In the genomic region with DNA sequence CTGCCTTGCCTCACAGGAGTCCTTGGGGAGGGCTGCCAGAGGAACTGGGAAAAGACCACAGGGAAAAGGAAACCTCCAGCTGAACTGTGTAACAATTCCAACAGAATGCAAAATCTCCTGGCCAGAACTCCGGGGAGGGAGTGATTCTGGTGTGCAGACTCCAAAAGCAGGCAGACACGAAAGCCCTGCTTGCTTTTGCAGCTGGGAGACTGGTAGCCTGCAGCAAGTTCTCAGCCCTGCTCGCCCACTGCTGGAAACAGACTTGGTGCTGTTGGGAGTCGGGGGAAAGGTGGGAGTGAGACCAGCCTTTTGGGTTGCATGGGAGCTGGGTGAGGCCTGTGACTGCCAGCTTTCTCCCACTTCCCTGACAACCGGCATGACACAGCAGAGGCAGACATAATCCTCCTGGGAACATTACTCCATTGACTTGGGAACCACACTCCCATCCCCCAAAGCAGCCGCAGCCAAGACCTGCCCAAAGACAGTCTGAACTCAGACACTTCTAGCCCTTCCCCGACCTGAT, we compare ENCODE assay signal across 15 cellular contexts. TPM values are rescaled to one million over a fixed set of nuclear protein-coding genes. Genes with fewer than 3 reads are reported as not detected.
A peak's percentile ranks its signal among the peaks of the same experiment; 100 is the strongest.
DNase-seq lines count a peak whose midpoint lies in the region; ATAC-seq and TF ChIP-seq lines count a peak whose summit lies in the region.
"Had no signal": no experiment of that assay in that cellular context is flagged by ENCODE, and none has a peak within 500 bp of the region (broad histone marks: within the 10 kb centered on the region; RNA-seq: fewer than 3 reads in every experiment).

No MANE protein-coding gene starts in this region.

- H4K20me1 ChIP-seq in neural progenitor cell (ENCODE audit: low read depth), result no peaks in the 10 kb centered on the region

- peak overlapping the region; percentile 32 for H3K4me2 ChIP-seq in neural progenitor cell
- H3K4me2 ChIP-seq: PC-9 had no signal

- H3K4me1 ChIP-seq in ACC112 (ENCODE audit: control insufficient read depth, insufficient read depth, low read length, unreplicated experiment), result peaks cover 12% of the 10 kb centered on the region
- H3K4me1 ChIP-seq in neural progenitor cell, result peaks cover 12% of the 10 kb centered on the region
- no peaks in the 10 kb centered on the region for H3K4me1 ChIP-seq in CD4-positive, alpha-beta memory T cell (ENCODE audit: insufficient read depth, low read length)

- H3K36me3 ChIP-seq in ACC112 (ENCODE audit: insufficient read depth, low read length) (no peaks in the 10 kb centered on the region), neural progenitor cell (no peaks in the 10 kb centered on the region)
- H3K36me3 ChIP-seq in CD4-positive, alpha-beta memory T cell (ENCODE audit: insufficient read depth, low read length), result no peaks in the 10 kb centered on the region

- 0 out of 2 replicates have a peak overlapping the region, but pooled peaks have one; percentile 16 for H3K4me3 ChIP-seq in ACC112 (ENCODE audit: low read depth, low read length)
- H3K4me3 ChIP-seq in neural progenitor cell, result no peak overlapping the region
- no peak overlapping the region for H3K4me3 ChIP-seq in CD4-positive, alpha-beta memory T cell (ENCODE audit: low read length in 2 of 2)
- H3K4me3 ChIP-seq: mucosa of descending colon, PC-9 had no signal

- POLR2A ChIA-PET in CD4-positive, alpha-beta memory T cell (lab: Charles Lee; ENCODE audit: partially characterized antibody), result no interaction called here

- no peak overlapping the region for H3K4me3 Mint-ChIP-seq in neural progenitor cell
- no peak overlapping the region for H3K4me3 Mint-ChIP-seq in CD4-positive, alpha-beta memory T cell
- H3K4me3 Mint-ChIP-seq: activated naive CD4-positive, alpha-beta T cell treated with anti-CD3 and anti-CD28 coated beads, Interleukin-2, amount 50 U/mL, for 24 hours had no signal

- intact Hi-C loops in CD4-positive, alpha-beta memory T cell (cut with micrococcal nuclease), result no loop called here

- H3K4me1 Mint-ChIP-seq in neural progenitor cell, result peaks cover 8% of the 10 kb centered on the region
- peaks cover 0 to 6% (median 1%) of the 10 kb centered on the region in 4 donors for H3K4me1 Mint-ChIP-seq in CD4-positive, alpha-beta memory T cell

- peaks cover 4% of the 10 kb centered on the region for H3K9me3 Mint-ChIP-seq in neural progenitor cell
- H3K9me3 Mint-ChIP-seq in CD4-positive, alpha-beta memory T cell, result peaks cover 0 to 3% (median 0%) of the 10 kb centered on the region in 8 donors
- H3K9me3 Mint-ChIP-seq: activated naive CD4-positive, alpha-beta T cell treated with anti-CD3 and anti-CD28 coated beads, Interleukin-2, amount 50 U/mL, for 24 hours had no signal

- TF ChIP-seq CTCF in neural progenitor cell (IDR thresholded peaks at IDR 0.05), result no peak

- H3K27me3 Mint-ChIP-seq in neural progenitor cell (ENCODE audit: insufficient read depth, low read depth), result no peaks in the 10 kb centered on the region
- peaks cover under 1 to 4% of the 10 kb centered on the region in 2 donors for H3K27me3 Mint-ChIP-seq in CD4-positive, alpha-beta memory T cell
- H3K27me3 Mint-ChIP-seq: activated naive CD4-positive, alpha-beta T cell treated with anti-CD3 and anti-CD28 coated beads, Interleukin-2, amount 50 U/mL, for 24 hours had no signal

- no peaks in the 10 kb centered on the region for H3F3A ChIP-seq in neural progenitor cell (ENCODE audit: low read depth)

- peak; percentile 76 for DNase-seq in NCI-H2171 treated with DMSO at 0.1 percent for 48 hours (lab: John Stamatoyannopoulos, UW)
- peak; percentile 79 for DNase-seq in fibroblast of peridontal ligament (ENCODE audit: extremely low read depth)
- peak; percentile 53 for DNase-seq in neural progenitor cell (ENCODE audit: low spot score)
- DNase-seq in DMS 273 (lab: John Stamatoyannopoulos, UW; ENCODE audit: unreplicated experiment), result no peak
- no peak for DNase-seq in CD4-positive, alpha-beta memory T cell
- DNase-seq: AML-193; NCI-H1105; PC-9; stimulated activated CD4-positive, alpha-beta T cell treated with anti-CD3 and anti-CD28 coated beads, Interleukin-4, amount 100 ng/mL, for 4 hours had no signal

- CTCF ChIA-PET in CD4-positive, alpha-beta memory T cell (lab: Charles Lee; ENCODE audit: partially characterized antibody), result no interaction called here

- ATAC-seq in GM19351 (IDR thresholded peaks at IDR 0.05; ENCODE audit: unreplicated experiment) (no peak), HG03521 (IDR thresholded peaks at IDR 0.05; ENCODE audit: unreplicated experiment) (no peak)
- ATAC-seq: esophagus mucosa, mucosa of descending colon had no signal

- H3K27ac ChIP-seq in ACC112 (ENCODE audit: low read depth, low read length) (peak overlapping the region; percentile 41; the same call in 1 of the 2 replicates), neural progenitor cell (peak overlapping the region; percentile 73)
- no peak overlapping the region for H3K27ac ChIP-seq in CD4-positive, alpha-beta memory T cell (ENCODE audit: low read depth, low read length)
- H3K27ac ChIP-seq: PC-9 had no signal

- peak overlapping the region; percentile 44 for H3K27ac Mint-ChIP-seq in neural progenitor cell
- H3K27ac Mint-ChIP-seq in CD4-positive, alpha-beta memory T cell, result no peak overlapping the region
- H3K27ac Mint-ChIP-seq: activated naive CD4-positive, alpha-beta T cell treated with anti-CD3 and anti-CD28 coated beads, Interleukin-2, amount 50 U/mL, for 24 hours had no signal

- H2AFZ ChIP-seq in ACC112 (ENCODE audit: low read length, unreplicated experiment) (peak overlapping the region; percentile 45), neural progenitor cell (replicated peaks) (peak overlapping the region; percentile 100)
- H2AFZ ChIP-seq: PC-9 had no signal

- no peaks in the 10 kb centered on the region for H3K36me3 Mint-ChIP-seq in neural progenitor cell
- H3K36me3 Mint-ChIP-seq in CD4-positive, alpha-beta memory T cell, result no peaks in the 10 kb centered on the region
- H3K36me3 Mint-ChIP-seq: activated naive CD4-positive, alpha-beta T cell treated with anti-CD3 and anti-CD28 coated beads, Interleukin-2, amount 50 U/mL, for 24 hours had no signal

- no peaks in the 10 kb centered on the region for H3K9me3 ChIP-seq in neural progenitor cell (ENCODE audit: low read depth)
- H3K9me3 ChIP-seq in CD4-positive, alpha-beta memory T cell (ENCODE audit: control insufficient read depth in 1 of 2, low read length in 2 of 2), result no peaks in the 10 kb centered on the region
- H3K9me3 ChIP-seq: mucosa of descending colon had no signal

- H3K9ac ChIP-seq in neural progenitor cell, result no peak overlapping the region

- H3K27me3 ChIP-seq in ACC112 (ENCODE audit: insufficient read depth, low read length) (no peaks in the 10 kb centered on the region), neural progenitor cell (no peaks in the 10 kb centered on the region)
- no peaks in the 10 kb centered on the region for H3K27me3 ChIP-seq in CD4-positive, alpha-beta memory T cell (ENCODE audit: insufficient read depth, low read length)

- H3K79me2 ChIP-seq in ACC112 (ENCODE audit: control insufficient read depth, insufficient read depth, low read length, unreplicated experiment) (no peaks in the 10 kb centered on the region), neural progenitor cell (ENCODE audit: low read depth) (no peaks in the 10 kb centered on the region)

RNA-seq across cellular contexts. Expression of gene NMI, which starts 26.0 kb away (rescaled TPM):
- 0.43 and 1.7 TPM in 2 replicates for total RNA-seq in neural progenitor cell (ENCODE audit: low replicate concordance)
- 10 to 100 TPM; 38.6 to 40.0 TPM for total RNA-seq in CD4-positive, alpha-beta memory T cell
- polyA plus RNA-seq in CD4-positive, alpha-beta memory T cell, result 10 to 100 TPM; 44.3 to 60.8 TPM

RNA-seq across cellular contexts. Expression of gene TNFAIP6, which starts 42.0 kb away (rescaled TPM):
- total RNA-seq in neural progenitor cell (ENCODE audit: low replicate concordance), result 0.22 TPM in 1 of 2 replicates, not detected in the other
- total RNA-seq in CD4-positive, alpha-beta memory T cell, result not detected
- polyA plus RNA-seq in CD4-positive, alpha-beta memory T cell, result not detected
- total RNA-seq: PC-9 had no signal

RNA-seq across cellular contexts. Expression of gene RBM43, which starts 53.8 kb away (rescaled TPM):
- total RNA-seq in neural progenitor cell (ENCODE audit: low replicate concordance), result 1.1 and 2.0 TPM in 2 replicates
- total RNA-seq in CD4-positive, alpha-beta memory T cell, result 10 to 100 TPM; 18.2 to 20.7 TPM
- 1 to 10 TPM; 2.2 to 4.6 TPM for polyA plus RNA-seq in CD4-positive, alpha-beta memory T cell

Comparison
In these comparisons a context has a peak if more than half of its experiments do, and no peak if none do; other contexts are left out.
1. DNase-seq: peak in NCI-H2171 treated with DMSO at 0.1 percent for 48 hours (single experiment), fibroblast of peridontal ligament (single experiment) and neural progenitor cell (single experiment); none in DMS 273 (single experiment) and CD4-positive, alpha-beta memory T cell (0 of 5).
2. RNA of gene NMI, which starts 26.0 kb away (total RNA-seq): 38.6 to 40.0 TPM in CD4-positive, alpha-beta memory T cell; 0.43 to 1.7 TPM in neural progenitor cell; every median in the first group is over 10 times any median in the second.